7 cellular contexts compared by ENCODE assay signal in the genomic region with DNA sequence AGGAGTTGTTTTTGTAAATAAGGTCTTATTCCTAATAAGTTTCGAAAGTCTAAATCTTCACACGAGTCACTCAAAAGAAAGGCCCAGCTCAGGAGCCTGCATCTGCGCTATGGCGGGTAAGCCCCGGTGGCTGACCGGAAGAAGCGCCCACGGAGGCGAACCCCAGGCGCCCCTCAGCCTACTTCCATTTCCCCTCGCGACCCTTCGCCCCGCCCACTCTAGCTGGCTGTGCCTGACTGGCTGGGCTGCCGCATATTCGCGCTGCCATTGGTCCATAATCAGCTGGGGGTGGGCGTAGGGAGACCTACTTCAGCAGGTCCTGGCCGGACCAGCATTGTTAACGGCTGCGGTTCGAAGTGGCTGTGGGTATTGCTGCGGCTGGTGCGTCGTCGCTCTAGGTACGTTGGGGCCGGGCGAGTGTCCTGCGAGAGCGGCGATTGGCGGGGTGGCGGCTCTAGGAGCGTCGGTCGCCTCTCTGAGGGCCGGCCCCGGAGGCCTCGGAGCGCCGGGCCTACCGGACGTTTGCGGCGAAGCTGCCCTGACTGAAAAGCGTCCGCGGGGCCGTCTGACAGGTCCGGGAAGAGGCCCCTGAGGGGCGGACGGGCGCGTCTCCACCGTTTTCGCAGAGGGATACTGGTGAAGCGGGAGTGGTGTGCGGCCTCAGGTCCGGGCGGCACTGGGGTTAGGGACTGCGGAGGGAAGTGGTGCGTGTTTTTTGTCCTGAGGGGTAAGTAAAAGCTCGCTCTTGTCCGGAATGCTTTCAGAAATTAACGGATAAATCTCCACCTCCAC. TPM values are rescaled to one million over a fixed set of nuclear protein-coding genes. Genes with fewer than 3 reads are reported as not detected.
A peak's percentile ranks its signal among the peaks of the same experiment; 100 is the strongest.
DNase-seq lines count a peak whose midpoint lies in the region; ATAC-seq and TF ChIP-seq lines count a peak whose summit lies in the region.

ATF7IP2 (plus strand) TSS at position 337 of the 792 bp plus-strand sequence. CDS start 44,560 bp downstream, outside the sequence.

- peak; percentile 72 for ATAC-seq in GM18520 (IDR thresholded peaks at IDR 0.05; ENCODE audit: unreplicated experiment)
- ATAC-seq in HG03039 (IDR thresholded peaks at IDR 0.05; ENCODE audit: unreplicated experiment): peak; percentile 96
- peak; percentile 98 for ATAC-seq in Panc1

- H3K27ac Mint-ChIP-seq in stimulated activated naive CD8-positive, alpha-beta T cell treated with anti-CD3 and anti-CD28 coated beads, Interleukin-15, Interleukin-2, amounts not matched to agents 100 ng/mL and 50 ng/mL, for 24 hours: peak within 1 kb of the TSS; percentile 95

- H3K9ac ChIP-seq in neural cell (ENCODE audit: low read length): peak within 1 kb of the TSS; percentile 63

- no TSS peak for BruUV-seq in Panc1 (replicated peaks; lab: Mats Ljungman, UMichigan)

- H3K27me3 ChIP-seq in Panc1 (ENCODE audit: control insufficient read depth, insufficient read depth, low read length) (no peaks in the 10 kb centered on the region), neural cell (ENCODE audit: insufficient read depth, low read depth, low read length) (peaks cover 5% of the 10 kb centered on the region)

- H2AFZ ChIP-seq in neural cell (ENCODE audit: low read depth, low read length): peak within 1 kb of the TSS; percentile 57

- H3K27me3 Mint-ChIP-seq in stimulated activated naive CD8-positive, alpha-beta T cell treated with anti-CD3 and anti-CD28 coated beads, Interleukin-15, Interleukin-2, amounts not matched to agents 100 ng/mL and 50 ng/mL, for 24 hours: no peaks in the 10 kb centered on the region

- no peak for TF ChIP-seq CTCF in Panc1 (IDR thresholded peaks at IDR 0.05)
- TF ChIP-seq CTCF in fibroblast of villous mesenchyme (IDR thresholded peaks at IDR 0.05; ENCODE audit: insufficient read depth, low read depth, low read length): no peak
- no peak for TF ChIP-seq CTCF in neural cell (IDR thresholded peaks at IDR 0.05; ENCODE audit: poor library complexity, severe bottlenecking)

- no peak for TF ChIP-seq EP300 in neural cell (conservative IDR thresholded peaks at IDR 0.05; ENCODE audit: poor library complexity, severe bottlenecking)

- POLR2A ChIA-PET in Panc1 (lab: Charles Lee): interaction anchor here (0.5 kb wide), 2 partner anchors 55 to 89 kb away, joined by 3 to 9 read pairs; no protein-coding TSS in a partner anchor

- peak within 1 kb of the TSS; percentile 92 for H3K27ac ChIP-seq in Panc1 (ENCODE audit: low read length)
- peak within 1 kb of the TSS; percentile 14 for H3K27ac ChIP-seq in neural cell (ENCODE audit: low read length)

- H3F3A ChIP-seq in neural cell (ENCODE audit: insufficient read depth, low read length, poor library complexity, severe bottlenecking): no peaks in the 10 kb centered on the region

- TF ChIP-seq RAD21 in neural cell (conservative IDR thresholded peaks at IDR 0.05): peak; percentile 10

- peaks cover 54% of the 10 kb centered on the region for H3K4me1 Mint-ChIP-seq in stimulated activated naive CD8-positive, alpha-beta T cell treated with anti-CD3 and anti-CD28 coated beads, Interleukin-15, Interleukin-2, amounts not matched to agents 100 ng/mL and 50 ng/mL, for 24 hours (ENCODE audit: low read depth)

- in situ Hi-C loops in Panc1 (cut with HindIII; ENCODE audit: low pct_unique_long_range_greater_than_20kb, low sequenced_read_pairs): no loop called here

- H3K9me3 Mint-ChIP-seq in stimulated activated naive CD8-positive, alpha-beta T cell treated with anti-CD3 and anti-CD28 coated beads, Interleukin-15, Interleukin-2, amounts not matched to agents 100 ng/mL and 50 ng/mL, for 24 hours: peaks cover 3% of the 10 kb centered on the region

- H3K36me3 ChIP-seq in Panc1 (ENCODE audit: control insufficient read depth, insufficient read depth, low read length): no peaks in the 10 kb centered on the region
- no peaks in the 10 kb centered on the region for H3K36me3 ChIP-seq in neural cell (ENCODE audit: insufficient read depth, low read length)

- H3K4me2 ChIP-seq in neural cell (ENCODE audit: low read length): peak within 1 kb of the TSS; percentile 52

- H3K9me3 ChIP-seq in Panc1 (ENCODE audit: control insufficient read depth, insufficient read depth, low read depth, low read length) (no peaks in the 10 kb centered on the region), neural cell (ENCODE audit: low read length) (no peaks in the 10 kb centered on the region)

- peaks cover 45% of the 10 kb centered on the region for H3K36me3 Mint-ChIP-seq in stimulated activated naive CD8-positive, alpha-beta T cell treated with anti-CD3 and anti-CD28 coated beads, Interleukin-15, Interleukin-2, amounts not matched to agents 100 ng/mL and 50 ng/mL, for 24 hours (ENCODE audit: low read depth)

- H4K20me1 ChIP-seq in neural cell (ENCODE audit: insufficient read depth): no peaks in the 10 kb centered on the region

- CTCF ChIA-PET in Panc1 (lab: Charles Lee): interaction anchor here (0.6 kb wide), 1 partner anchor 150 kb away, joined by 3 read pairs; no protein-coding TSS in a partner anchor

- DNase-seq in Panc1 (ENCODE audit: low read depth, low spot score): peak; percentile 80
- peak; percentile 81 for DNase-seq in activated T-helper 9 cell treated with anti-CD3 and anti-CD28 coated beads, Interleukin-2, amount 50 U/mL, for 16 hours (ENCODE audit: low read depth)
- peak; percentile 87 for DNase-seq in fibroblast of villous mesenchyme (ENCODE audit: low read depth)

- peaks cover 6% of the 10 kb centered on the region; the same call in 1 of the 2 replicates for H3K4me1 ChIP-seq in Panc1 (ENCODE audit: control insufficient read depth, insufficient read depth, low read length)

- H3K4me3 ChIP-seq in Panc1 (ENCODE audit: low read depth in 2 of 2, low read length in 2 of 2) (peak within 1 kb of the TSS; percentile 72 to 99), fibroblast of villous mesenchyme (ENCODE audit: low read depth, low read length) (peak within 1 kb of the TSS; percentile 65), neural cell (ENCODE audit: low read length) (peak within 1 kb of the TSS; percentile 76)

- H3K79me2 ChIP-seq in neural cell (replicated peaks; ENCODE audit: insufficient read depth, low read length): no peaks in the 10 kb centered on the region

- peak within 1 kb of the TSS; percentile 98 for H3K4me3 Mint-ChIP-seq in stimulated activated naive CD8-positive, alpha-beta T cell treated with anti-CD3 and anti-CD28 coated beads, Interleukin-15, Interleukin-2, amounts not matched to agents 100 ng/mL and 50 ng/mL, for 24 hours

- intact Hi-C loops in Panc1 (cut with micrococcal nuclease; ENCODE audit: unreplicated experiment): no loop called here

- no peaks in the 10 kb centered on the region for H3K9me2 ChIP-seq in neural cell (ENCODE audit: insufficient read depth, low read length)

TF ChIP-seq in neural cell, 6 proteins besides CTCF, POLR2A, EP300 and RAD21:
- TF ChIP-seq EZH2 (IDR thresholded peaks at IDR 0.05; ENCODE audit: borderline replicate concordance, insufficient read depth, low read length, poor library complexity, severe bottlenecking): no peak
- TF ChIP-seq MXI1 (conservative IDR thresholded peaks at IDR 0.05; ENCODE audit: poor library complexity, severe bottlenecking): no peak
- peak; percentile 75 for TF ChIP-seq POLR2AphosphoS5 (IDR thresholded peaks at IDR 0.05)
- peak; percentile 47 for TF ChIP-seq TAF1 (IDR thresholded peaks at IDR 0.05; ENCODE audit: low read depth)
- TF ChIP-seq REST (IDR thresholded peaks at IDR 0.05; ENCODE audit: borderline replicate concordance): peak; percentile 30
- TF ChIP-seq SMC3 (conservative IDR thresholded peaks at IDR 0.05; ENCODE audit: poor library complexity): no peak

RNA-seq across cellular contexts. Expression of gene ATF7IP2, which starts in this region (rescaled TPM):
- 25.2 TPM for total RNA-seq in Panc1 (2021; ENCODE audit: unreplicated experiment)
- polyA plus RNA-seq in Panc1 (2012; ENCODE audit: insufficient read length): 9.8 TPM
- total RNA-seq in fibroblast of villous mesenchyme: 4.8 and 6.5 TPM in 2 replicates
- polyA plus RNA-seq in neural cell: 20.9 and 22.4 TPM in 2 replicates
- 12.5 and 17.8 TPM in 2 replicates for polyA minus RNA-seq in neural cell

Comparison
In these comparisons a context has a peak if more than half of its experiments do, and no peak if none do; other contexts are left out.
1. Peak in every context shown above with its lines: DNase-seq, ATAC-seq, H3K4me3 ChIP-seq and H3K27ac ChIP-seq.